In the genomic region with DNA sequence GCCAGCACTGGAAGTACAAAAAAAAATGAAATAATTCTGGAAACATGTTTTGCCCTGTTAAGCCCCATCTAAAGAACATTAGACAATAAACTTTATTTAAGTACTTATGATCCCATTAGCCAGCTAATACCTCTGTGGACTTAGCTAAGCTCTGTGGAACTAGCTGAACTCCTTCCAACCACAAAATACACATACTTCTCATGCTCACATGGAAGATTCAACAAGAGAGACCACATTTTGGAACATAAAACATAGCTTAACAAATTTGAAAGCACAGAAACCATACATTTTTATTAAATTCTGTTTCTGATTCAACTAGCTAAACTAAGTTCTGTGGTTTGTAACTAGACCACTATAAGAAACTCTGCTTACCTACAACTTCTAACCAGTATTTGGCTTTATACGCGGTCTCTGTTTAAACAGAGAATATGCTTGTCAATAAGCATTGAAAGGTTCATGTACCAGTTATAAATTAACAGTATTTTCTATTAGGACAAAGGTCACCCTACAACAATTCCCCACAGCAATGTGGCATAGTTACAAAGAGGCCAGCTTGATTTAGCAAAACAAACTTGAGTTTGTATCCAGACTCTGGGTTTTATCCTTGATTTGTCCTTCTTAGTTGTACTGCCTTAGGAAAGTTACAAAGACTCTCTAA, we compare ENCODE assay signal across 2 cellular contexts.
TF ChIP-seq lines count a peak whose summit lies in the region.

No MANE protein-coding gene starts in this region.

TF ChIP-seq in liver, 16 proteins besides CTCF, POLR2A, EP300 and RAD21:
- peak; percentile 47 to 77 for TF ChIP-seq RXRA (IDR thresholded peaks at IDR 0.05)
- TF ChIP-seq TAF1 (conservative IDR thresholded peaks at IDR 0.05), result no peak
- TF ChIP-seq, protein P1, sequence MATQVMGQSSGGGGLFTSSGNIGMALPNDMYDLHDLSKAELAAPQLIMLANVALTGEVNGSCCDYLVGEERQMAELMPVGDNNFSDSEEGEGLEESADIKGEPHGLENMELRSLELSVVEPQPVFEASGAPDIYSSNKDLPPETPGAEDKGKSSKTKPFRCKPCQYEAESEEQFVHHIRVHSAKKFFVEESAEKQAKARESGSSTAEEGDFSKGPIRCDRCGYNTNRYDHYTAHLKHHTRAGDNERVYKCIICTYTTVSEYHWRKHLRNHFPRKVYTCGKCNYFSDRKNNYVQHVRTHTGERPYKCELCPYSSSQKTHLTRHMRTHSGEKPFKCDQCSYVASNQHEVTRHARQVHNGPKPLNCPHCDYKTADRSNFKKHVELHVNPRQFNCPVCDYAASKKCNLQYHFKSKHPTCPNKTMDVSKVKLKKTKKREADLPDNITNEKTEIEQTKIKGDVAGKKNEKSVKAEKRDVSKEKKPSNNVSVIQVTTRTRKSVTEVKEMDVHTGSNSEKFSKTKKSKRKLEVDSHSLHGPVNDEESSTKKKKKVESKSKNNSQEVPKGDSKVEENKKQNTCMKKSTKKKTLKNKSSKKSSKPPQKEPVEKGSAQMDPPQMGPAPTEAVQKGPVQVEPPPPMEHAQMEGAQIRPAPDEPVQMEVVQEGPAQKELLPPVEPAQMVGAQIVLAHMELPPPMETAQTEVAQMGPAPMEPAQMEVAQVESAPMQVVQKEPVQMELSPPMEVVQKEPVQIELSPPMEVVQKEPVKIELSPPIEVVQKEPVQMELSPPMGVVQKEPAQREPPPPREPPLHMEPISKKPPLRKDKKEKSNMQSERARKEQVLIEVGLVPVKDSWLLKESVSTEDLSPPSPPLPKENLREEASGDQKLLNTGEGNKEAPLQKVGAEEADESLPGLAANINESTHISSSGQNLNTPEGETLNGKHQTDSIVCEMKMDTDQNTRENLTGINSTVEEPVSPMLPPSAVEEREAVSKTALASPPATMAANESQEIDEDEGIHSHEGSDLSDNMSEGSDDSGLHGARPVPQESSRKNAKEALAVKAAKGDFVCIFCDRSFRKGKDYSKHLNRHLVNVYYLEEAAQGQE (IDR thresholded peaks at IDR 0.05), result peak; percentile 41
- TF ChIP-seq HNF4G (IDR thresholded peaks at IDR 0.05), result peak; percentile 60
- TF ChIP-seq, protein P2, sequence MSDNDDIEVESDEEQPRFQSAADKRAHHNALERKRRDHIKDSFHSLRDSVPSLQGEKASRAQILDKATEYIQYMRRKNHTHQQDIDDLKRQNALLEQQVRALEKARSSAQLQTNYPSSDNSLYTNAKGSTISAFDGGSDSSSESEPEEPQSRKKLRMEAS (IDR thresholded peaks at IDR 0.05), result no peak
- TF ChIP-seq NR2F2 (IDR thresholded peaks at IDR 0.05), result no peak
- TF ChIP-seq, protein P3, sequence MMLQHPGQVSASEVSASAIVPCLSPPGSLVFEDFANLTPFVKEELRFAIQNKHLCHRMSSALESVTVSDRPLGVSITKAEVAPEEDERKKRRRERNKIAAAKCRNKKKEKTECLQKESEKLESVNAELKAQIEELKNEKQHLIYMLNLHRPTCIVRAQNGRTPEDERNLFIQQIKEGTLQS (IDR thresholded peaks at IDR 0.05), result no peak
- TF ChIP-seq FOXA2 (IDR thresholded peaks at IDR 0.05), result peak; percentile 41
- TF ChIP-seq GABPA (IDR thresholded peaks at IDR 0.05 in 1 of 2, conservative IDR thresholded peaks at IDR 0.05 in 1 of 2), result no peak
- TF ChIP-seq JUND (IDR thresholded peaks at IDR 0.05), result peak; percentile 13 to 28
- peak; percentile 98 for TF ChIP-seq SP1 (IDR thresholded peaks at IDR 0.05)
- TF ChIP-seq FOXA1 (IDR thresholded peaks at IDR 0.05), result no peak
- TF ChIP-seq HNF4A (conservative IDR thresholded peaks at IDR 0.05), result peak; percentile 54 to 78
- TF ChIP-seq, protein P4, sequence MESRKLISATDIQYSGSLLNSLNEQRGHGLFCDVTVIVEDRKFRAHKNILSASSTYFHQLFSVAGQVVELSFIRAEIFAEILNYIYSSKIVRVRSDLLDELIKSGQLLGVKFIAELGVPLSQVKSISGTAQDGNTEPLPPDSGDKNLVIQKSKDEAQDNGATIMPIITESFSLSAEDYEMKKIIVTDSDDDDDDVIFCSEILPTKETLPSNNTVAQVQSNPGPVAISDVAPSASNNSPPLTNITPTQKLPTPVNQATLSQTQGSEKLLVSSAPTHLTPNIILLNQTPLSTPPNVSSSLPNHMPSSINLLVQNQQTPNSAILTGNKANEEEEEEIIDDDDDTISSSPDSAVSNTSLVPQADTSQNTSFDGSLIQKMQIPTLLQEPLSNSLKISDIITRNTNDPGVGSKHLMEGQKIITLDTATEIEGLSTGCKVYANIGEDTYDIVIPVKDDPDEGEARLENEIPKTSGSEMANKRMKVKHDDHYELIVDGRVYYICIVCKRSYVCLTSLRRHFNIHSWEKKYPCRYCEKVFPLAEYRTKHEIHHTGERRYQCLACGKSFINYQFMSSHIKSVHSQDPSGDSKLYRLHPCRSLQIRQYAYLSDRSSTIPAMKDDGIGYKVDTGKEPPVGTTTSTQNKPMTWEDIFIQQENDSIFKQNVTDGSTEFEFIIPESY (IDR thresholded peaks at IDR 0.05), result no peak
- TF ChIP-seq EGR1 (IDR thresholded peaks at IDR 0.05; ENCODE audit: low read depth in 2 of 2), result no peak
- TF ChIP-seq YY1 (IDR thresholded peaks at IDR 0.05), result peak; percentile 20
TF ChIP-seq in liver: peak in this region for 8.

TF ChIP-seq in HepG2, 621 proteins besides CTCF, POLR2A, EP300 and RAD21:
- TF ChIP-seq, protein P4 (CRISPR knock-in tag; IDR thresholded peaks at IDR 0.05), result no peak
- TF ChIP-seq ZNF766 (CRISPR knock-in tag; IDR thresholded peaks at IDR 0.05; ENCODE audit: borderline replicate concordance), result no peak
- no peak for TF ChIP-seq NFIC (IDR thresholded peaks at IDR 0.05; ENCODE audit: low read length)
- TF ChIP-seq, protein P5, sequence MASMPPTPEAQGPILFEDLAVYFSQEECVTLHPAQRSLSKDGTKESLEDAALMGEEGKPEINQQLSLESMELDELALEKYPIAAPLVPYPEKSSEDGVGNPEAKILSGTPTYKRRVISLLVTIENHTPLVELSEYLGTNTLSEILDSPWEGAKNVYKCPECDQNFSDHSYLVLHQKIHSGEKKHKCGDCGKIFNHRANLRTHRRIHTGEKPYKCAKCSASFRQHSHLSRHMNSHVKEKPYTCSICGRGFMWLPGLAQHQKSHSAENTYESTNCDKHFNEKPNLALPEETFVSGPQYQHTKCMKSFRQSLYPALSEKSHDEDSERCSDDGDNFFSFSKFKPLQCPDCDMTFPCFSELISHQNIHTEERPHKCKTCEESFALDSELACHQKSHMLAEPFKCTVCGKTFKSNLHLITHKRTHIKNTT (CRISPR knock-in tag; IDR thresholded peaks at IDR 0.05), result no peak
- no peak for TF ChIP-seq NKX3-1 (CRISPR knock-in tag; IDR thresholded peaks at IDR 0.05)
- TF ChIP-seq, protein P6, sequence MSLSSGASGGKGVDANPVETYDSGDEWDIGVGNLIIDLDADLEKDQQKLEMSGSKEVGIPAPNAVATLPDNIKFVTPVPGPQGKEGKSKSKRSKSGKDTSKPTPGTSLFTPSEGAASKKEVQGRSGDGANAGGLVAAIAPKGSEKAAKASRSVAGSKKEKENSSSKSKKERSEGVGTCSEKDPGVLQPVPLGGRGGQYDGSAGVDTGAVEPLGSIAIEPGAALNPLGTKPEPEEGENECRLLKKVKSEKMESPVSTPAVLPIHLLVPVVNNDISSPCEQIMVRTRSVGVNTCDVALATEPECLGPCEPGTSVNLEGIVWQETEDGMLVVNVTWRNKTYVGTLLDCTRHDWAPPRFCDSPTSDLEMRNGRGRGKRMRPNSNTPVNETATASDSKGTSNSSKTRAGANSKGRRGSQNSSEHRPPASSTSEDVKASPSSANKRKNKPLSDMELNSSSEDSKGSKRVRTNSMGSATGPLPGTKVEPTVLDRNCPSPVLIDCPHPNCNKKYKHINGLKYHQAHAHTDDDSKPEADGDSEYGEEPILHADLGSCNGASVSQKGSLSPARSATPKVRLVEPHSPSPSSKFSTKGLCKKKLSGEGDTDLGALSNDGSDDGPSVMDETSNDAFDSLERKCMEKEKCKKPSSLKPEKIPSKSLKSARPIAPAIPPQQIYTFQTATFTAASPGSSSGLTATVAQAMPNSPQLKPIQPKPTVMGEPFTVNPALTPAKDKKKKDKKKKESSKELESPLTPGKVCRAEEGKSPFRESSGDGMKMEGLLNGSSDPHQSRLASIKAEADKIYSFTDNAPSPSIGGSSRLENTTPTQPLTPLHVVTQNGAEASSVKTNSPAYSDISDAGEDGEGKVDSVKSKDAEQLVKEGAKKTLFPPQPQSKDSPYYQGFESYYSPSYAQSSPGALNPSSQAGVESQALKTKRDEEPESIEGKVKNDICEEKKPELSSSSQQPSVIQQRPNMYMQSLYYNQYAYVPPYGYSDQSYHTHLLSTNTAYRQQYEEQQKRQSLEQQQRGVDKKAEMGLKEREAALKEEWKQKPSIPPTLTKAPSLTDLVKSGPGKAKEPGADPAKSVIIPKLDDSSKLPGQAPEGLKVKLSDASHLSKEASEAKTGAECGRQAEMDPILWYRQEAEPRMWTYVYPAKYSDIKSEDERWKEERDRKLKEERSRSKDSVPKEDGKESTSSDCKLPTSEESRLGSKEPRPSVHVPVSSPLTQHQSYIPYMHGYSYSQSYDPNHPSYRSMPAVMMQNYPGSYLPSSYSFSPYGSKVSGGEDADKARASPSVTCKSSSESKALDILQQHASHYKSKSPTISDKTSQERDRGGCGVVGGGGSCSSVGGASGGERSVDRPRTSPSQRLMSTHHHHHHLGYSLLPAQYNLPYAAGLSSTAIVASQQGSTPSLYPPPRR (CRISPR knock-in tag; IDR thresholded peaks at IDR 0.05; ENCODE audit: borderline replicate concordance), result no peak
- no peak for TF ChIP-seq ZNF329 (CRISPR knock-in tag; IDR thresholded peaks at IDR 0.05; ENCODE audit: low read depth)
- TF ChIP-seq MEIS2 (CRISPR knock-in tag; IDR thresholded peaks at IDR 0.05), result no peak
- no peak for TF ChIP-seq NFKBIZ (CRISPR knock-in tag; IDR thresholded peaks at IDR 0.05)
- TF ChIP-seq, protein P7, sequence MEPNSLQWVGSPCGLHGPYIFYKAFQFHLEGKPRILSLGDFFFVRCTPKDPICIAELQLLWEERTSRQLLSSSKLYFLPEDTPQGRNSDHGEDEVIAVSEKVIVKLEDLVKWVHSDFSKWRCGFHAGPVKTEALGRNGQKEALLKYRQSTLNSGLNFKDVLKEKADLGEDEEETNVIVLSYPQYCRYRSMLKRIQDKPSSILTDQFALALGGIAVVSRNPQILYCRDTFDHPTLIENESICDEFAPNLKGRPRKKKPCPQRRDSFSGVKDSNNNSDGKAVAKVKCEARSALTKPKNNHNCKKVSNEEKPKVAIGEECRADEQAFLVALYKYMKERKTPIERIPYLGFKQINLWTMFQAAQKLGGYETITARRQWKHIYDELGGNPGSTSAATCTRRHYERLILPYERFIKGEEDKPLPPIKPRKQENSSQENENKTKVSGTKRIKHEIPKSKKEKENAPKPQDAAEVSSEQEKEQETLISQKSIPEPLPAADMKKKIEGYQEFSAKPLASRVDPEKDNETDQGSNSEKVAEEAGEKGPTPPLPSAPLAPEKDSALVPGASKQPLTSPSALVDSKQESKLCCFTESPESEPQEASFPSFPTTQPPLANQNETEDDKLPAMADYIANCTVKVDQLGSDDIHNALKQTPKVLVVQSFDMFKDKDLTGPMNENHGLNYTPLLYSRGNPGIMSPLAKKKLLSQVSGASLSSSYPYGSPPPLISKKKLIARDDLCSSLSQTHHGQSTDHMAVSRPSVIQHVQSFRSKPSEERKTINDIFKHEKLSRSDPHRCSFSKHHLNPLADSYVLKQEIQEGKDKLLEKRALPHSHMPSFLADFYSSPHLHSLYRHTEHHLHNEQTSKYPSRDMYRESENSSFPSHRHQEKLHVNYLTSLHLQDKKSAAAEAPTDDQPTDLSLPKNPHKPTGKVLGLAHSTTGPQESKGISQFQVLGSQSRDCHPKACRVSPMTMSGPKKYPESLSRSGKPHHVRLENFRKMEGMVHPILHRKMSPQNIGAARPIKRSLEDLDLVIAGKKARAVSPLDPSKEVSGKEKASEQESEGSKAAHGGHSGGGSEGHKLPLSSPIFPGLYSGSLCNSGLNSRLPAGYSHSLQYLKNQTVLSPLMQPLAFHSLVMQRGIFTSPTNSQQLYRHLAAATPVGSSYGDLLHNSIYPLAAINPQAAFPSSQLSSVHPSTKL (CRISPR knock-in tag; IDR thresholded peaks at IDR 0.05), result no peak
- TF ChIP-seq KLF9 (CRISPR knock-in tag; IDR thresholded peaks at IDR 0.05; ENCODE audit: low read depth), result no peak
- no peak for TF ChIP-seq TOE1 (CRISPR knock-in tag; IDR thresholded peaks at IDR 0.05)
- TF ChIP-seq ZSCAN22 (CRISPR knock-in tag; IDR thresholded peaks at IDR 0.05), result no peak
- no peak for TF ChIP-seq ERF (CRISPR knock-in tag; IDR thresholded peaks at IDR 0.05)
- TF ChIP-seq ZC3H4 (CRISPR knock-in tag; IDR thresholded peaks at IDR 0.05; ENCODE audit: borderline replicate concordance), result no peak
- TF ChIP-seq ZKSCAN8 (CRISPR knock-in tag; IDR thresholded peaks at IDR 0.05; ENCODE audit: borderline replicate concordance), result no peak
